In genomic region chr1:153617677-153618076, GRCh38 we compare ENCODE assay signal across 8 cellular contexts. TPM values are rescaled to one million over a fixed set of nuclear protein-coding genes. Genes with fewer than 3 reads are reported as not detected.
DNase-seq lines count a peak whose midpoint lies in the region; ATAC-seq and TF ChIP-seq lines count a peak whose summit lies in the region.

No MANE protein-coding gene starts in this region.

- ATAC-seq in HG03103 (IDR thresholded peaks at IDR 0.05; ENCODE audit: low read depth, unreplicated experiment), result peak; percentile 70
- peak in 2 of 4 experiments; percentile 82 to 94 for ATAC-seq in T-cell (replicated peaks in 1 of 4)
- ATAC-seq in GM19328 (IDR thresholded peaks at IDR 0.05; ENCODE audit: unreplicated experiment), result no peak
- no peak for ATAC-seq in HG03457 (IDR thresholded peaks at IDR 0.05; ENCODE audit: unreplicated experiment)

- CTCF ChIA-PET in T-cell (lab: Charles Lee), result interaction anchor here in 1 of 2 donors (1.3 kb wide), 1 partner anchor 107 kb away, joined by 4 read pairs; no protein-coding TSS in a partner anchor

- H3K4me1 Mint-ChIP-seq in T-cell (peaks cover 5 to 7% (median 5%) of the 10 kb centered on the region in 3 donors), nephron progenitor cell (peaks cover 21% of the 10 kb centered on the region)

- H3K27ac Mint-ChIP-seq in T-cell (no peak overlapping the region), nephron progenitor cell (no peak overlapping the region)

- H3K27me3 Mint-ChIP-seq in T-cell, result no peaks in the 10 kb centered on the region
- H3K27me3 Mint-ChIP-seq in nephron progenitor cell (ENCODE audit: low read depth, poor library complexity), result peaks cover 7% of the 10 kb centered on the region

- H3K36me3 Mint-ChIP-seq in T-cell (no peaks in the 10 kb centered on the region), nephron progenitor cell (ENCODE audit: low read depth) (peaks cover 39% of the 10 kb centered on the region)

- TF ChIP-seq CTCF in coronary artery (IDR thresholded peaks at IDR 0.05), result peak; percentile 36
- peak; percentile 37 for TF ChIP-seq CTCF in nephron progenitor cell (IDR thresholded peaks at IDR 0.05)

- POLR2A ChIA-PET in T-cell (lab: Charles Lee), result no interaction called here

- H3K4me3 ChIP-seq in coronary artery, result no peak overlapping the region

- peak overlapping the region in 1 of 2 donors; percentile 67 for H3K27ac ChIP-seq in coronary artery

- DNase-seq in stimulated activated CD8-positive, alpha-beta memory T cell treated with anti-CD3 and anti-CD28 coated beads, Interleukin-12 subunit alpha, Interleukin-12 subunit beta, amount 100 ng/mL, for 4 hours (ENCODE audit: low read depth), result peak; percentile 53
- DNase-seq in stimulated activated CD8-positive, alpha-beta memory T cell treated with anti-CD3 and anti-CD28 coated beads, Interleukin-4, amount 100 ng/mL, for 48 hours, result no peak
- DNase-seq in T-cell (peak in 27 of 34 experiments; percentile 7 to 76 (median 55)), coronary artery (ENCODE audit: low spot score) (peak; percentile 91), nephron progenitor cell (peak; percentile 58)

- H3K9me3 Mint-ChIP-seq in T-cell, result no peaks in the 10 kb centered on the region
- H3K9me3 Mint-ChIP-seq in nephron progenitor cell, result peaks cover 4% of the 10 kb centered on the region

- H3K4me3 Mint-ChIP-seq in T-cell, result no peak overlapping the region
- H3K4me3 Mint-ChIP-seq in nephron progenitor cell, result no peak overlapping the region

RNA-seq across cellular contexts. Expression of gene S100A14, which starts 1.6 kb away (rescaled TPM):
- total RNA-seq in T-cell, result under 1 TPM in 3 of 5 donors, not detected in 2; 0.35 to 0.70 (median 0.43) TPM

RNA-seq across cellular contexts. Expression of gene S100A16, which starts 4.7 kb away (rescaled TPM):
- total RNA-seq in T-cell, result 1 to 10 TPM in 1 of 5 donors, under 1 TPM in 2, not detected in 2; 0.53 to 1.0 (median 0.82) TPM

RNA-seq across cellular contexts. Expression of gene S100A13, which starts 9.6 kb away (rescaled TPM):
- total RNA-seq in T-cell, result 1 to 10 TPM; 4.0 to 5.3 (median 4.2) TPM

RNA-seq across cellular contexts. Expression of gene S100A1, which starts 10.6 kb away (rescaled TPM):
- total RNA-seq in T-cell, result not detected

RNA-seq across cellular contexts. Expression of gene CHTOP, which starts 16.2 kb away (rescaled TPM):
- 100 to 1,000 TPM in 3 of 5 donors, 10 to 100 TPM in 2; 76.7 to 131 (median 130) TPM for total RNA-seq in T-cell
